In genomic region chr1:150976879-150977694, GRCh38 we compare ENCODE assay signal across 8 cellular contexts. TPM values are rescaled to one million over a fixed set of nuclear protein-coding genes. Genes with fewer than 3 reads are reported as not detected.
DNase-seq lines count a peak whose midpoint lies in the region; ATAC-seq and TF ChIP-seq lines count a peak whose summit lies in the region.

No MANE protein-coding gene starts in this region.

- DNase-seq in HT1080 (ENCODE audit: low read depth) (peak; percentile 97), SKM-1 treated with dmso at 0.1 percent for 144 hours (lab: John Stamatoyannopoulos, UW; ENCODE audit: unreplicated experiment) (peak; percentile 92), left ventricle myocardium inferior (peak; percentile 82), putamen (ENCODE audit: low spot score) (peak; percentile 76), aorta (peak; percentile 95), NCI-H524 (lab: John Stamatoyannopoulos, UW) (no peak), HuH-7 (ENCODE audit: low spot score) (no peak)
- peak; percentile 73 for DNase-seq in activated naive CD4-positive, alpha-beta T cell treated with anti-CD3 and anti-CD28 coated beads, Interleukin-2, amount 10 ng/mL, durations not matched to agents 7 days and 5 days

- intact Hi-C loops in left ventricle myocardium inferior (cut with micrococcal nuclease) (no loop called here), aorta (cut with DNase I) (loop anchor here in 1 of 2 donors (5.0 to 10.0 kb wide), 3 partner anchors 50 to 412 kb away; partner anchors contain the start of genes ARNT and SETDB1)

- WGBS in aorta, 2 donors = 24 to 25% methylated on average over 11 of the region's 11 CpGs

- H3K36me3 Mint-ChIP-seq in activated naive CD4-positive, alpha-beta T cell treated with anti-CD3 and anti-CD28 coated beads, Interleukin-2, amount 10 ng/mL, durations not matched to agents 7 days and 5 days = peaks cover 11% of the 10 kb centered on the region

- ATAC-seq in aorta (ENCODE audit: low FRiP score) = peak; percentile 73

- CTCF ChIA-PET in activated naive CD4-positive, alpha-beta T cell treated with anti-CD3 and anti-CD28 coated beads, Interleukin-2, amount 10 ng/mL, durations not matched to agents 7 days and 5 days (lab: Charles Lee) = interaction anchor here (0.7 to 2.6 kb wide), 6 partner anchors 11 to 416 kb away, joined by 3 to 9 read pairs (median 6); no protein-coding TSS in a partner anchor

- H3K27me3 ChIP-seq in left ventricle myocardium inferior (ENCODE audit: low read depth) (no peaks in the 10 kb centered on the region), aorta (ENCODE audit: control insufficient read depth in 1 of 2, insufficient read depth in 2 of 2, low read length in 1 of 2) (no peaks in the 10 kb centered on the region)

- H3K4me1 Mint-ChIP-seq in activated naive CD4-positive, alpha-beta T cell treated with anti-CD3 and anti-CD28 coated beads, Interleukin-2, amount 10 ng/mL, durations not matched to agents 7 days and 5 days = peaks cover 60% of the 10 kb centered on the region

- peak overlapping the region; percentile 64 for H3K27ac Mint-ChIP-seq in activated naive CD4-positive, alpha-beta T cell treated with anti-CD3 and anti-CD28 coated beads, Interleukin-2, amount 10 ng/mL, durations not matched to agents 7 days and 5 days

- H3K36me3 ChIP-seq in left ventricle myocardium inferior = no peaks in the 10 kb centered on the region
- H3K36me3 ChIP-seq in aorta (ENCODE audit: control insufficient read depth in 1 of 2, insufficient read depth in 2 of 2, low read length in 1 of 2) = no peaks in the 10 kb centered on the region

- peak overlapping the region; percentile 73 for H3K27ac ChIP-seq in left ventricle myocardium inferior (replicated peaks)
- peak overlapping the region; percentile 53 to 78 for H3K27ac ChIP-seq in aorta (ENCODE audit: low read depth in 1 of 2, low read length in 2 of 2)

- peak overlapping the region; percentile 21 for H3K4me3 ChIP-seq in left ventricle myocardium inferior
- H3K4me3 ChIP-seq in aorta (ENCODE audit: low read length in 2 of 2) = no peak overlapping the region

- H3K27me3 Mint-ChIP-seq in activated naive CD4-positive, alpha-beta T cell treated with anti-CD3 and anti-CD28 coated beads, Interleukin-2, amount 10 ng/mL, durations not matched to agents 7 days and 5 days = peaks cover 17% of the 10 kb centered on the region

- no peak for TF ChIP-seq CTCF in left ventricle myocardium inferior (IDR thresholded peaks at IDR 0.05; ENCODE audit: borderline replicate concordance)

- no peaks in the 10 kb centered on the region for H3K9me3 Mint-ChIP-seq in activated naive CD4-positive, alpha-beta T cell treated with anti-CD3 and anti-CD28 coated beads, Interleukin-2, amount 10 ng/mL, durations not matched to agents 7 days and 5 days

- H3K9me3 ChIP-seq in left ventricle myocardium inferior (replicated peaks) (no peaks in the 10 kb centered on the region), aorta (ENCODE audit: control insufficient read depth, low read length) (no peaks in the 10 kb centered on the region)

- H3K4me3 Mint-ChIP-seq in activated naive CD4-positive, alpha-beta T cell treated with anti-CD3 and anti-CD28 coated beads, Interleukin-2, amount 10 ng/mL, durations not matched to agents 7 days and 5 days = peak overlapping the region; percentile 22

- H3K4me1 ChIP-seq in left ventricle myocardium inferior (peaks cover 57% of the 10 kb centered on the region), aorta (ENCODE audit: control insufficient read depth in 1 of 2, insufficient read depth in 2 of 2, low read length in 2 of 2) (no peaks in the 10 kb centered on the region)

RNA-seq across cellular contexts. Expression of gene CERS2, which starts 2.5 kb away (rescaled TPM):
- total RNA-seq in HT1080 (2014; rRNA removed; shearing (Covaris generic)) = 145 and 152 TPM in 2 replicates
- 251 and 255 TPM in 2 replicates for polyA plus RNA-seq in HT1080 (2015; cell fraction: cytosol; rRNA removed)
- 189 and 201 TPM in 2 replicates for polyA plus RNA-seq in HT1080 (2015; cell fraction: nucleus; rRNA removed)
- total RNA-seq in left ventricle myocardium inferior (78.9 TPM), aorta (100 to 1,000 TPM; 140 to 141 TPM)
- polyA plus RNA-seq in aorta = 100 to 1,000 TPM; 106 to 133 TPM

RNA-seq across cellular contexts. Expression of gene ANXA9, which starts 5.0 kb away (rescaled TPM):
- total RNA-seq in HT1080 (2014; rRNA removed; shearing (Covaris generic)) = 0.55 and 0.63 TPM in 2 replicates
- polyA plus RNA-seq in HT1080 (2015; cell fraction: cytosol; rRNA removed) = 0.40 and 0.52 TPM in 2 replicates
- polyA plus RNA-seq in HT1080 (2015; cell fraction: nucleus; rRNA removed) = 1.3 and 1.4 TPM in 2 replicates
- total RNA-seq in left ventricle myocardium inferior (0.14 TPM), aorta (not detected)
- under 1 TPM in 1 of 2 donors, not detected in 1; 0.15 TPM for polyA plus RNA-seq in aorta

RNA-seq across cellular contexts. Expression of gene MINDY1, which starts 29.6 kb away (rescaled TPM):
- total RNA-seq in HT1080 (2014; rRNA removed; shearing (Covaris generic)) = 12.5 and 15.4 TPM in 2 replicates
- 7.6 and 8.1 TPM in 2 replicates for polyA plus RNA-seq in HT1080 (2015; cell fraction: cytosol; rRNA removed)
- polyA plus RNA-seq in HT1080 (2015; cell fraction: nucleus; rRNA removed) = 13.6 and 16.4 TPM in 2 replicates
- total RNA-seq in left ventricle myocardium inferior (44.3 TPM), aorta (10 to 100 TPM; 20.1 to 26.0 TPM)
- polyA plus RNA-seq in aorta = 10 to 100 TPM in 1 of 2 donors, 1 to 10 TPM in 1; 8.9 to 17.7 TPM

RNA-seq across cellular contexts. Expression of gene PRUNE1, which starts 31.2 kb away (rescaled TPM):
- total RNA-seq in HT1080 (2014; rRNA removed; shearing (Covaris generic)) = 6.1 and 11.9 TPM in 2 replicates
- 11.1 and 12.1 TPM in 2 replicates for polyA plus RNA-seq in HT1080 (2015; cell fraction: cytosol; rRNA removed)
- polyA plus RNA-seq in HT1080 (2015; cell fraction: nucleus; rRNA removed) = 11.5 and 13.6 TPM in 2 replicates
- total RNA-seq in left ventricle myocardium inferior = 42.8 TPM
- total RNA-seq in aorta = 10 to 100 TPM; 14.8 TPM
- 10 to 100 TPM; 10.5 to 16.8 TPM for polyA plus RNA-seq in aorta

RNA-seq across cellular contexts. Expression of gene SETDB1, which starts 50.9 kb away (rescaled TPM):
- 24.0 and 25.3 TPM in 2 replicates for total RNA-seq in HT1080 (2014; rRNA removed; shearing (Covaris generic))
- 19.8 and 26.9 TPM in 2 replicates for polyA plus RNA-seq in HT1080 (2015; cell fraction: cytosol; rRNA removed)
- polyA plus RNA-seq in HT1080 (2015; cell fraction: nucleus; rRNA removed) = 88.2 and 94.7 TPM in 2 replicates
- total RNA-seq in left ventricle myocardium inferior = 17.2 TPM
- 10 to 100 TPM; 33.5 to 56.2 TPM for total RNA-seq in aorta
- 10 to 100 TPM; 14.9 to 27.5 TPM for polyA plus RNA-seq in aorta

Comparison
In these comparisons a context has a peak if more than half of its experiments do, and no peak if none do; other contexts are left out.
1. DNase-seq: peak in HT1080 (single experiment), SKM-1 treated with dmso at 0.1 percent for 144 hours (single experiment), activated naive CD4-positive, alpha-beta T cell treated with anti-CD3 and anti-CD28 coated beads, Interleukin-2, amount 10 ng/mL, durations not matched to agents 7 days and 5 days (single experiment), left ventricle myocardium inferior (single experiment), putamen (single experiment) and aorta (2 of 2); none in NCI-H524 (0 of 2) and HuH-7 (single experiment).